ENCODE assay signal across 1 cellular context in the genomic region with DNA sequence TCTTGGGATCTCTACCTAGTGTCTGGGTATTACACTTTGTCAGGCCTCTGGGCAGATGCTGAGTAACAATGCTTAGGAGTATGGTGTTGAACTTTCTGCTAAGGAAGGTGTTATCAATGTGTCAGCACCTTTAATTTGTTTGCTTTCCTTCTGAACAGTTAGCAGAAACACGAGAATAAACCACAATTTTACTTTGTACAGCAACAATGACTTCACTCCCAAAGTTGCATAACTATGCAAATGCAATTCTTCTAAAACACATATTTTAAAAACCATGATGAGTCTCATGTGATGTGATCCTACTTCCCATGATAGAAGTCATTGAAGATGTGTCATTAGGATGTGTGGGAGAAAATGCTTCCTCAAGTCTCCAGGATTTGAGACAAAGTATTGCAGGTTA.
TF ChIP-seq lines count a peak whose summit lies in the region.

No MANE protein-coding gene starts in this region.

TF ChIP-seq in SK-N-SH treated with all-trans-retinoic acid at 6 μM for 48 hours, 23 proteins besides CTCF, POLR2A, EP300 and RAD21 (continued from another document):
- TF ChIP-seq, protein P1, sequence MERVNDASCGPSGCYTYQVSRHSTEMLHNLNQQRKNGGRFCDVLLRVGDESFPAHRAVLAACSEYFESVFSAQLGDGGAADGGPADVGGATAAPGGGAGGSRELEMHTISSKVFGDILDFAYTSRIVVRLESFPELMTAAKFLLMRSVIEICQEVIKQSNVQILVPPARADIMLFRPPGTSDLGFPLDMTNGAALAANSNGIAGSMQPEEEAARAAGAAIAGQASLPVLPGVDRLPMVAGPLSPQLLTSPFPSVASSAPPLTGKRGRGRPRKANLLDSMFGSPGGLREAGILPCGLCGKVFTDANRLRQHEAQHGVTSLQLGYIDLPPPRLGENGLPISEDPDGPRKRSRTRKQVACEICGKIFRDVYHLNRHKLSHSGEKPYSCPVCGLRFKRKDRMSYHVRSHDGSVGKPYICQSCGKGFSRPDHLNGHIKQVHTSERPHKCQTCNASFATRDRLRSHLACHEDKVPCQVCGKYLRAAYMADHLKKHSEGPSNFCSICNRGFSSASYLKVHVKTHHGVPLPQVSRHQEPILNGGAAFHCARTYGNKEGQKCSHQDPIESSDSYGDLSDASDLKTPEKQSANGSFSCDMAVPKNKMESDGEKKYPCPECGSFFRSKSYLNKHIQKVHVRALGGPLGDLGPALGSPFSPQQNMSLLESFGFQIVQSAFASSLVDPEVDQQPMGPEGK (CRISPR knock-in tag; IDR thresholded peaks at IDR 0.05; ENCODE audit: borderline replicate concordance), result no peak
- TF ChIP-seq CSDC2 (CRISPR knock-in tag; IDR thresholded peaks at IDR 0.05) (no peak), CSRNP3 (CRISPR knock-in tag; IDR thresholded peaks at IDR 0.05) (no peak), RARB (CRISPR knock-in tag; IDR thresholded peaks at IDR 0.05) (no peak), ZNF70 (CRISPR knock-in tag; IDR thresholded peaks at IDR 0.05) (no peak), TSHZ2 (CRISPR knock-in tag; IDR thresholded peaks at IDR 0.05) (no peak)
